In the genomic region with DNA sequence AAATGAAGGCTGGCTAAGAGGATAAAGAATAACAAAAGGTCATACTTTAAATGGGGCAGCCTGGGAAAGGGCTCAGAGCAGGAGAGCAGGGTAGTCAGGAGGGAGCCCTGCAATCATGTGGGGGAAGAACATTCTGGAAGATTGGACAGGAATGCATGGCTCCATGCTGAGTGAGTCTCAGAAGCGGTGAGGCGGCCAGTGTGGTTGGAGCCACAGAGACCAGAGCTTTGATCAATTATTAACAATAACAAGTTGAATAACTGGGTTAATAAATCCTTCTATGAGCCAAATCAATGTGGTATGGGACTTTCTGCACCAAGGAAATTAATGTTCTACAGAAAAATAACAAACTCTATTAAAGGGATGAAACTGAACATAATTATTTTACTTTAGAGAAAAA, we compare ENCODE assay signal across 24 cellular contexts. TPM values are rescaled to one million over a fixed set of nuclear protein-coding genes. Genes with fewer than 3 reads are reported as not detected.
DNase-seq lines count a peak whose midpoint lies in the region; ATAC-seq, FAIRE-seq and TF ChIP-seq lines count a peak whose summit lies in the region.
"Had no signal": no experiment of that assay in that cellular context is flagged by ENCODE, and none has a peak within 500 bp of the region (broad histone marks: within the 10 kb centered on the region; RNA-seq: fewer than 3 reads in every experiment).

No MANE protein-coding gene starts in this region.

- peak overlapping the region; percentile 66 for H3K27ac Mint-ChIP-seq in T-helper 17 cell
- peak overlapping the region in 1 of 9 donors; percentile 2 for H3K27ac Mint-ChIP-seq in naive thymus-derived CD4-positive, alpha-beta T cell
- H3K27ac Mint-ChIP-seq: activated CD4-positive, alpha-beta memory T cell treated with anti-CD3 and anti-CD28 coated beads for 36 hours; B cell had no signal

- CTCF ChIA-PET in naive thymus-derived CD4-positive, alpha-beta T cell (lab: Charles Lee): no interaction called here

- H3K4me3 ChIP-seq in pancreas: no peak overlapping the region
- no peak overlapping the region for H3K4me3 ChIP-seq in naive thymus-derived CD4-positive, alpha-beta T cell (ENCODE audit: low read length)
- H3K4me3 ChIP-seq: breast epithelium, GM12878, lower lobe of right lung, MG63, prostate gland, spleen, thoracic aorta had no signal

- no peaks in the 10 kb centered on the region for H3K27me3 ChIP-seq in pancreas
- no peaks in the 10 kb centered on the region for H3K27me3 ChIP-seq in naive thymus-derived CD4-positive, alpha-beta T cell (ENCODE audit: control insufficient read depth in 2 of 2, insufficient read depth in 2 of 2, low read length in 2 of 2)
- H3K27me3 ChIP-seq: breast epithelium, MG63, spleen had no signal

- H3K27me3 Mint-ChIP-seq in T-helper 17 cell: no peaks in the 10 kb centered on the region
- no peaks in the 10 kb centered on the region for H3K27me3 Mint-ChIP-seq in naive thymus-derived CD4-positive, alpha-beta T cell
- H3K27me3 Mint-ChIP-seq: activated CD4-positive, alpha-beta memory T cell treated with anti-CD3 and anti-CD28 coated beads for 36 hours; B cell; naive B cell had no signal

- H3K4me1 Mint-ChIP-seq in T-helper 17 cell: peaks cover 3% of the 10 kb centered on the region
- H3K4me1 Mint-ChIP-seq in naive thymus-derived CD4-positive, alpha-beta T cell: no peaks in the 10 kb centered on the region

- 61 to 79% methylated on average over 2 of the region's 2 CpGs for WGBS in pancreas, 2 donors

- peaks cover 0 to 12% (median 10%) of the 10 kb centered on the region in 3 donors for H3K4me1 ChIP-seq in pancreas
- no peaks in the 10 kb centered on the region for H3K4me1 ChIP-seq in naive thymus-derived CD4-positive, alpha-beta T cell (ENCODE audit: control insufficient read depth in 2 of 2, insufficient read depth in 2 of 2, low read length in 2 of 2)
- H3K4me1 ChIP-seq: breast epithelium, lower lobe of right lung, prostate gland had no signal

- H3K36me3 Mint-ChIP-seq in T-helper 17 cell (ENCODE audit: low read depth): peaks cover 19% of the 10 kb centered on the region
- H3K36me3 Mint-ChIP-seq in naive thymus-derived CD4-positive, alpha-beta T cell: peaks cover 23 to 48% (median 31%) of the 10 kb centered on the region in 5 donors

- TF ChIP-seq CTCF in pancreas (IDR thresholded peaks at IDR 0.05): no peak

- peaks cover 0 to 36% (median 0%) of the 10 kb centered on the region in 3 donors for H3K36me3 ChIP-seq in pancreas
- H3K36me3 ChIP-seq in naive thymus-derived CD4-positive, alpha-beta T cell (ENCODE audit: control insufficient read depth in 2 of 3, insufficient read depth in 3 of 3, low read length in 3 of 3): peaks cover 6 to 58% (median 8%) of the 10 kb centered on the region in 3 experiments

- POLR2A ChIA-PET in naive thymus-derived CD4-positive, alpha-beta T cell (lab: Charles Lee): no interaction called here

- intact Hi-C loops in pancreas (cut with DNase I): no loop called here
- intact Hi-C loops in naive thymus-derived CD4-positive, alpha-beta T cell (cut with micrococcal nuclease): no loop called here

- no peaks in the 10 kb centered on the region for H3K9me3 Mint-ChIP-seq in naive thymus-derived CD4-positive, alpha-beta T cell
- H3K9me3 Mint-ChIP-seq: activated CD4-positive, alpha-beta memory T cell treated with anti-CD3 and anti-CD28 coated beads for 36 hours; activated T-cell treated with anti-CD3 and anti-CD28 coated beads, Interleukin-2, amount 50 U/mL, for 4 hours; naive B cell had no signal

- no peak for DNase-seq in T-helper 17 cell
- DNase-seq in pancreas: peak in 1 of 6 donors; percentile 24
- no peak for DNase-seq in naive thymus-derived CD4-positive, alpha-beta T cell
- DNase-seq in stimulated activated CD4-positive, alpha-beta T cell treated with anti-CD3 and anti-CD28 coated beads, Interleukin-15, amount 100 ng/mL, for 24 hours: no peak
- DNase-seq: activated CD4-positive, alpha-beta memory T cell treated with anti-CD3 and anti-CD28 coated beads for 36 hours; activated naive CD4-positive, alpha-beta T cell treated with anti-CD3 and anti-CD28 coated beads, Interleukin-2, amount 50 U/mL, for 16 hours; activated T-cell treated with anti-CD3 and anti-CD28 coated beads, Interleukin-2, amount 50 U/mL, for 4 hours; GDM1; lower lobe of right lung; MG63; naive B cell; NCI-H187; spleen; SW 1271 had no signal

- ATAC-seq in GM19438 (IDR thresholded peaks at IDR 0.05; ENCODE audit: low read depth, unreplicated experiment): peak; percentile 88
- ATAC-seq in HG02943 (IDR thresholded peaks at IDR 0.05; ENCODE audit: low read depth, unreplicated experiment): peak; percentile 75
- no peak for ATAC-seq in T-helper 17 cell
- ATAC-seq in pancreas: peak; percentile 45 to 84 (median 63)
- ATAC-seq in HG02970 (IDR thresholded peaks at IDR 0.05; ENCODE audit: low FRiP score, unreplicated experiment): no peak
- ATAC-seq in naive thymus-derived CD4-positive, alpha-beta T cell: no peak
- ATAC-seq: activated T-cell treated with anti-CD3 and anti-CD28 coated beads, Interleukin-2, amount 50 U/mL, for 4 hours; esophagus mucosa; GM12878; lower lobe of right lung had no signal

- FAIRE-seq in pancreas (lab: Jason Lieb, UNC): no peak
- FAIRE-seq: GM12878 had no signal

- H3K27ac ChIP-seq in pancreas: peak overlapping the region in 3 of 4 donors; percentile 4 to 35 (median 13)
- H3K27ac ChIP-seq in naive thymus-derived CD4-positive, alpha-beta T cell (ENCODE audit: low read depth, low read length): no peak overlapping the region
- H3K27ac ChIP-seq: breast epithelium, lower lobe of right lung, prostate gland, RWPE1, thoracic aorta had no signal

- H3K9me3 ChIP-seq in T-helper 17 cell (ENCODE audit: control insufficient read depth, low read length, poor library complexity, severe bottlenecking) (no peaks in the 10 kb centered on the region), pancreas (no peaks in the 10 kb centered on the region)
- H3K9me3 ChIP-seq in naive thymus-derived CD4-positive, alpha-beta T cell (ENCODE audit: control insufficient read depth in 2 of 3, low read length in 3 of 3): no peaks in the 10 kb centered on the region
- H3K9me3 ChIP-seq: breast epithelium, lower lobe of right lung, MG63, prostate gland, spleen, thoracic aorta had no signal

- H3K4me3 Mint-ChIP-seq in T-helper 17 cell: no peak overlapping the region
- no peak overlapping the region for H3K4me3 Mint-ChIP-seq in naive thymus-derived CD4-positive, alpha-beta T cell
- H3K4me3 Mint-ChIP-seq: activated CD4-positive, alpha-beta memory T cell treated with anti-CD3 and anti-CD28 coated beads for 36 hours; activated T-cell treated with anti-CD3 and anti-CD28 coated beads, Interleukin-2, amount 50 U/mL, for 4 hours; B cell had no signal

RNA-seq across cellular contexts. Expression of gene DCUN1D1, which starts 57.9 kb away (rescaled TPM):
- 10 to 100 TPM; 32.7 to 51.5 TPM for total RNA-seq in T-helper 17 cell
- 10 to 100 TPM; 15.5 to 25.0 (median 17.1) TPM for total RNA-seq in pancreas
- polyA plus RNA-seq in pancreas: 1 to 10 TPM; 2.8 to 6.2 TPM
- 10 to 100 TPM; 23.7 to 53.0 (median 34.0) TPM for total RNA-seq in naive thymus-derived CD4-positive, alpha-beta T cell
- 10 to 100 TPM; 22.2 to 23.9 TPM for polyA plus RNA-seq in naive thymus-derived CD4-positive, alpha-beta T cell

Comparison
In these comparisons a context has a peak if more than half of its experiments do, and no peak if none do; other contexts are left out.
1. ATAC-seq: peak in GM19438 (single experiment), HG02943 (single experiment) and pancreas (4 of 4); none in T-helper 17 cell (single experiment), HG02970 (single experiment) and naive thymus-derived CD4-positive, alpha-beta T cell (single experiment).